ENCODE assay signal across 8 cellular contexts in genomic region chr16:48383204-48383876, GRCh38. TPM values are rescaled to one million over a fixed set of nuclear protein-coding genes. Genes with fewer than 3 reads are reported as not detected.
DNase-seq lines count a peak whose midpoint lies in the region; ATAC-seq, FAIRE-seq and TF ChIP-seq lines count a peak whose summit lies in the region.

No MANE protein-coding gene starts in this region.

- H3K79me2 ChIP-seq in MM.1S (ENCODE audit: low read length) (peaks cover 61% of the 10 kb centered on the region), H1 (ENCODE audit: control insufficient read depth in 1 of 2, insufficient read depth in 2 of 2, low read length in 2 of 2) (peaks cover 45 to 63% of the 10 kb centered on the region in 2 experiments)

- no peak overlapping the region for H2BK15ac ChIP-seq in H1 (ENCODE audit: low read length)

- H3K9me2 ChIP-seq in MM.1S (replicated peaks; ENCODE audit: insufficient read depth, low read length), result no peaks in the 10 kb centered on the region

- no peak overlapping the region for H3K56ac ChIP-seq in H1 (replicated peaks; ENCODE audit: insufficient read length, low read depth, low read length)

- H2AK5ac ChIP-seq in H1 (ENCODE audit: low read depth, low read length), result no peak overlapping the region

- no peak for FAIRE-seq in H1 (lab: Jason Lieb, UNC)

- no peak for TF ChIP-seq POLR2A in H1 (IDR thresholded peaks at IDR 0.05; ENCODE audit: control extremely low read depth in 1 of 2, low read depth in 2 of 2, low read length in 2 of 2)

- H3K18ac ChIP-seq in H1 (ENCODE audit: extremely low read depth, low read length), result no peak overlapping the region

- peak overlapping the region; percentile 99 to 100 (median 100) for H3K27ac ChIP-seq in BLaER1 treated with 17β-estradiol and CSF1 and Interleukin-3, amounts not matched to agents 10 nM and 100 nM
- H3K27ac ChIP-seq in MM.1S (ENCODE audit: low read length), result no peak overlapping the region
- H3K27ac ChIP-seq in H1 (ENCODE audit: low read depth, low read length), result no peak overlapping the region

- POLR2A ChIA-PET in H1 (lab: Charles Lee; ENCODE audit: partially characterized antibody), result interaction anchor here (0.6 to 11.9 kb wide), 8 partner anchors 9 to 143 kb away, joined by 3 to 156 read pairs (median 8); no protein-coding TSS in a partner anchor

- H3K23ac ChIP-seq in H1 (ENCODE audit: insufficient read length), result no peak overlapping the region

- DNase-seq in MM.1S (no peak), H1 (ENCODE audit: low read depth in 1 of 2, low spot score in 2 of 2) (no peak), epidermal melanocyte (ENCODE audit: insufficient read length, low spot score) (no peak)
- no peak for DNase-seq in activated effector memory CD4-positive, alpha-beta T cell treated with anti-CD3 and anti-CD28 coated beads, Interleukin-2, amount 50 U/mL, for 16 hours

- H4K5ac ChIP-seq in H1 (ENCODE audit: insufficient read length, low read depth, low read length), result no peak overlapping the region

- H3K27me3 ChIP-seq in BLaER1 treated with 17β-estradiol and CSF1 and Interleukin-3, amounts not matched to agents 10 nM and 100 nM, result no peaks in the 10 kb centered on the region
- H3K27me3 ChIP-seq in MM.1S (replicated peaks; ENCODE audit: insufficient read depth, low read length) (no peaks in the 10 kb centered on the region), H1 (replicated peaks in 1 of 4; ENCODE audit: control insufficient read depth in 3 of 4, extremely low read depth in 1 of 4, insufficient read depth in 3 of 4, low read length in 3 of 4) (no peaks in the 10 kb centered on the region), neuron (ENCODE audit: insufficient read depth, low read length) (no peaks in the 10 kb centered on the region)

- peaks cover 0 to 12% (median 0%) of the 10 kb centered on the region in 11 experiments; a peak in 5 of 22 replicates for H3K9me3 ChIP-seq in BLaER1 treated with 17β-estradiol and CSF1 and Interleukin-3, amounts not matched to agents 10 nM and 100 nM (replicated peaks in 1 of 11)
- H3K9me3 ChIP-seq in MM.1S (replicated peaks; ENCODE audit: insufficient read depth, low read length) (no peaks in the 10 kb centered on the region), H1 (ENCODE audit: insufficient read depth in 2 of 2, low read depth in 1 of 2, low read length in 1 of 2) (no peaks in the 10 kb centered on the region), neuron (ENCODE audit: low read length) (peaks cover 3% of the 10 kb centered on the region)

- H2AFZ ChIP-seq in MM.1S (ENCODE audit: low read length) (no peak overlapping the region), H1 (ENCODE audit: low read length) (no peak overlapping the region), neuron (ENCODE audit: low read depth, low read length) (no peak overlapping the region)

- H3K14ac ChIP-seq in H1 (ENCODE audit: insufficient read length), result no peak overlapping the region

- H4K8ac ChIP-seq in H1 (ENCODE audit: extremely low read depth, insufficient read depth, low read length), result no peak overlapping the region

- CTCF ChIA-PET in H1 (lab: Charles Lee; ENCODE audit: partially characterized antibody), result no interaction called here

- no peak for TF ChIP-seq RAD21 in H1 (IDR thresholded peaks at IDR 0.05 in 1 of 2, conservative IDR thresholded peaks at IDR 0.05 in 1 of 2; ENCODE audit: low read depth in 2 of 2, low read length in 2 of 2)

- peak overlapping the region; percentile 72 to 97 (median 83) for H3K4me2 ChIP-seq in BLaER1 treated with 17β-estradiol and CSF1 and Interleukin-3, amounts not matched to agents 10 nM and 100 nM
- H3K4me2 ChIP-seq in MM.1S (ENCODE audit: low read depth, low read length) (peak overlapping the region; percentile 73), H1 (ENCODE audit: insufficient read depth in 1 of 2, low read depth in 2 of 2, low read length in 2 of 2) (peak overlapping the region; percentile 75 to 86)

- H3K4ac ChIP-seq in H1 (replicated peaks; ENCODE audit: insufficient read length, low read depth, low read length), result no peak overlapping the region

- no peak overlapping the region for H4K91ac ChIP-seq in H1 (replicated peaks; ENCODE audit: insufficient read length, low read length)

- 77% methylated on average over 3 of the region's 3 CpGs; no CpG with 5 or more reads in 1 of the 2 experiments for WGBS in H1 (ENCODE audit: extremely low coverage in 1 of 2, insufficient coverage in 1 of 2, insufficient read length in 1 of 2, insufficient replicate concordance in 2 of 2, low coverage in 1 of 2, low lambda C conversion rate in 2 of 2, missing lambda C conversion rate in 1 of 2), 2 experiments

- H3K9ac ChIP-seq in BLaER1 treated with 17β-estradiol and CSF1 and Interleukin-3, amounts not matched to agents 10 nM and 100 nM, result peak overlapping the region; percentile 98 to 100 (median 100)
- peak overlapping the region; percentile 71; the same call in 1 of the 2 replicates for H3K9ac ChIP-seq in MM.1S (ENCODE audit: low read length)
- H3K9ac ChIP-seq in H1 (replicated peaks in 1 of 4; ENCODE audit: extremely low read depth in 1 of 4, low read depth in 3 of 4, low read length in 3 of 4), result peak overlapping the region in 2 of 4 experiments; percentile 19 to 79; a peak in 3 of 7 replicates

- H3K79me1 ChIP-seq in H1 (ENCODE audit: low read depth, low read length), result no peaks in the 10 kb centered on the region; the same call in 1 of the 2 replicates

- no peak for TF ChIP-seq CTCF in MM.1S (IDR thresholded peaks at IDR 0.05; ENCODE audit: low read length)
- no peak for TF ChIP-seq CTCF in H1 (IDR thresholded peaks at IDR 0.05; ENCODE audit: control extremely low read depth in 1 of 3, insufficient read depth in 1 of 3, low read depth in 1 of 3, low read length in 3 of 3)

- peaks cover 0 to 17% (median 5%) of the 10 kb centered on the region in 11 experiments; a peak in 6 of 22 replicates for H3K36me3 ChIP-seq in BLaER1 treated with 17β-estradiol and CSF1 and Interleukin-3, amounts not matched to agents 10 nM and 100 nM
- no peaks in the 10 kb centered on the region for H3K36me3 ChIP-seq in MM.1S (replicated peaks; ENCODE audit: insufficient read depth, low read length)
- H3K36me3 ChIP-seq in H1 (ENCODE audit: control insufficient read depth in 2 of 4, insufficient read depth in 4 of 4, low read length in 3 of 4), result no peaks in the 10 kb centered on the region
- no peaks in the 10 kb centered on the region for H3K36me3 ChIP-seq in neuron (ENCODE audit: insufficient read depth, low read length)

- peaks cover 45 to 61% (median 59%) of the 10 kb centered on the region in 11 experiments for H4K20me1 ChIP-seq in BLaER1 treated with 17β-estradiol and CSF1 and Interleukin-3, amounts not matched to agents 10 nM and 100 nM
- H4K20me1 ChIP-seq in MM.1S (ENCODE audit: insufficient read depth, low read length), result peaks cover 25% of the 10 kb centered on the region
- peaks cover 7% of the 10 kb centered on the region in 2 experiments for H4K20me1 ChIP-seq in H1 (replicated peaks in 1 of 2; ENCODE audit: control insufficient read depth in 1 of 2, insufficient read depth in 2 of 2, low read length in 2 of 2)

- H2BK120ac ChIP-seq in H1 (replicated peaks; ENCODE audit: low read depth, low read length), result no peak overlapping the region

- no peak overlapping the region for H2BK12ac ChIP-seq in H1 (ENCODE audit: low read depth, low read length)

- no peak for ATAC-seq in HG03354 (IDR thresholded peaks at IDR 0.05; ENCODE audit: poor library complexity, severe bottlenecking, unreplicated experiment)
- ATAC-seq in GM19328 (IDR thresholded peaks at IDR 0.05; ENCODE audit: unreplicated experiment), result no peak

- H2BK5ac ChIP-seq in H1 (ENCODE audit: low read depth, low read length), result no peak overlapping the region

- H3K4me3 ChIP-seq in BLaER1 treated with 17β-estradiol and CSF1 and Interleukin-3, amounts not matched to agents 10 nM and 100 nM, result peak overlapping the region; percentile 82 to 97 (median 90)
- peak overlapping the region; percentile 88 for H3K4me3 ChIP-seq in MM.1S (ENCODE audit: low read length)
- H3K4me3 ChIP-seq in H1 (ENCODE audit: extremely low read depth in 1 of 4, insufficient read depth in 2 of 4, low read depth in 3 of 4, low read length in 4 of 4), result peak overlapping the region; percentile 80 to 96 (median 92)
- H3K4me3 ChIP-seq in neuron (ENCODE audit: low read length), result peak overlapping the region; percentile 91

- no peak for TF ChIP-seq EP300 in H1 (IDR thresholded peaks at IDR 0.05; ENCODE audit: borderline replicate concordance in 1 of 2, low read depth in 2 of 2, low read length in 2 of 2)

- H3F3A ChIP-seq in MM.1S (ENCODE audit: insufficient read depth, low read length), result peaks cover 5% of the 10 kb centered on the region

- H2BK20ac ChIP-seq in H1 (ENCODE audit: low read length), result no peak overlapping the region

- H3K4me1 ChIP-seq in BLaER1 treated with 17β-estradiol and CSF1 and Interleukin-3, amounts not matched to agents 10 nM and 100 nM, result peaks cover 32 to 76% (median 49%) of the 10 kb centered on the region in 10 experiments
- H3K4me1 ChIP-seq in MM.1S (ENCODE audit: low read length) (no peaks in the 10 kb centered on the region), H1 (replicated peaks in 1 of 4; ENCODE audit: control insufficient read depth in 3 of 4, insufficient read depth in 4 of 4, low read length in 3 of 4) (peaks cover 0 to 17% (median 12%) of the 10 kb centered on the region in 4 experiments), neuron (ENCODE audit: insufficient read depth, low read length) (peaks cover 6% of the 10 kb centered on the region)

- peaks cover 9% of the 10 kb centered on the region for H3K23me2 ChIP-seq in H1 (ENCODE audit: low read depth, low read length)

TF ChIP-seq in H1, 55 proteins besides CTCF, POLR2A, EP300 and RAD21 (continues in another document):
- TF ChIP-seq SP1 (IDR thresholded peaks at IDR 0.05; ENCODE audit: low read depth, low read length) (no peak), TEAD4 (IDR thresholded peaks at IDR 0.05; ENCODE audit: low read depth, low read length) (no peak), KDM4A (IDR thresholded peaks at IDR 0.05; ENCODE audit: low read depth, low read length, severe bottlenecking) (no peak), EGR1 (IDR thresholded peaks at IDR 0.05; ENCODE audit: borderline replicate concordance, low read depth, low read length) (no peak), POU5F1 (IDR thresholded peaks at IDR 0.05; ENCODE audit: low read depth, low read length) (no peak), TAF1 (IDR thresholded peaks at IDR 0.05; ENCODE audit: low read depth, low read length) (no peak)

RNA-seq across cellular contexts. Expression of gene SIAH1, which starts 1.9 kb away (rescaled TPM):
- total RNA-seq in H1 (2021; fragmentation: NEBNext Ultra II Directional; extraction: Animal tissue kit (Norgen Biotek cat#: 25700)), result 33.3 and 33.9 TPM in 2 replicates
- 19.5 and 21.3 TPM in 2 replicates for polyA plus RNA-seq in H1 (2011; rRNA removed)
- 27.5 TPM for polyA plus RNA-seq in H1 (2011; cell fraction: cytosol; rRNA removed)
- polyA plus RNA-seq in H1 (2011; cell fraction: nucleus; rRNA removed), result 17.5 TPM
- 20.8 to 28.2 TPM (median 23.3 TPM) in 4 replicates for polyA plus RNA-seq in H1 (2012, experiment 1 of 2)
- 4.0 TPM for polyA plus RNA-seq in H1 (2012, experiment 2 of 2)
- 22.2 TPM for polyA plus RNA-seq in H1 (2013, experiment 1 of 2)
- polyA plus RNA-seq in H1 (2013, experiment 2 of 2), result 20.8 TPM
- polyA minus RNA-seq in H1 (2011; rRNA and poly(A)+ RNA removed), result 43.7 and 54.2 TPM in 2 replicates
- 35.7 TPM for polyA minus RNA-seq in H1 (2011; cell fraction: cytosol; rRNA and poly(A)+ RNA removed)
- 48.2 TPM for polyA minus RNA-seq in H1 (2011; cell fraction: nucleus; rRNA and poly(A)+ RNA removed)

Comparison
In these comparisons a context has a peak if more than half of its experiments do, and no peak if none do; other contexts are left out.
1. H3K27ac ChIP-seq: peak in BLaER1 treated with 17β-estradiol and CSF1 and Interleukin-3, amounts not matched to agents 10 nM and 100 nM (11 of 11); none in MM.1S (single experiment) and H1 (single experiment).
2. Peak in every context shown above with its lines, with median percentiles within 50 percentile points of each other: H3K4me2 ChIP-seq and H3K4me3 ChIP-seq.